ENCODE assay signal across 1 cellular context in genomic region chr12:68481181-68481941, GRCh38.
TF ChIP-seq lines count a peak whose summit lies in the region.

No MANE protein-coding gene starts in this region.

TF ChIP-seq in GM12878, 131 proteins besides CTCF, POLR2A, EP300 and RAD21 (continued from another document and continues in another):
- peak; percentile 43; the same call in 1 of the 2 replicates for TF ChIP-seq ZNF592 (IDR thresholded peaks at IDR 0.05)
- TF ChIP-seq USF1 (IDR thresholded peaks at IDR 0.05; ENCODE audit: borderline replicate concordance, extremely low read length, insufficient read depth, low read depth, low read length) = no peak
- TF ChIP-seq ZZZ3 (IDR thresholded peaks at IDR 0.05; ENCODE audit: control insufficient read depth, insufficient read length, low read depth) = no peak
- peak; percentile 61; the same call in 1 of the 2 replicates for TF ChIP-seq NFIC (IDR thresholded peaks at IDR 0.05; ENCODE audit: low read depth, low read length)
- TF ChIP-seq HCFC1 (IDR thresholded peaks at IDR 0.05; ENCODE audit: low read length) = no peak
- TF ChIP-seq DPF2 (IDR thresholded peaks at IDR 0.05) = 0 out of 2 replicates have a peak, but pooled peaks have one; percentile 65
- TF ChIP-seq E2F4 (IDR thresholded peaks at IDR 0.05; ENCODE audit: low read depth, low read length) = no peak
- no peak for TF ChIP-seq SUZ12 (IDR thresholded peaks at IDR 0.05; ENCODE audit: unreplicated experiment)
- TF ChIP-seq PAX8 (IDR thresholded peaks at IDR 0.05) = 0 out of 2 replicates have a peak, but pooled peaks have one; percentile 64
- TF ChIP-seq CUX1 (IDR thresholded peaks at IDR 0.05; ENCODE audit: insufficient replicate concordance, low read depth, low read length) = peak; percentile 21
- peak; percentile 58 for TF ChIP-seq NR2F1 (conservative IDR thresholded peaks at IDR 0.05)
- 0 out of 2 replicates have a peak, but pooled peaks have one; percentile 31 for TF ChIP-seq ATF2 (IDR thresholded peaks at IDR 0.05; ENCODE audit: low read length)
- no peak for TF ChIP-seq SPI1 (IDR thresholded peaks at IDR 0.05; ENCODE audit: borderline replicate concordance, insufficient read depth, low read depth, low read length)
- TF ChIP-seq EGR1 (IDR thresholded peaks at IDR 0.05; ENCODE audit: borderline replicate concordance in 1 of 2, low read depth in 2 of 2, low read length in 2 of 2) = no peak
- TF ChIP-seq ZNF384 (IDR thresholded peaks at IDR 0.05; ENCODE audit: borderline replicate concordance, low read depth, low read length) = peak; percentile 49
- TF ChIP-seq BHLHE40 (IDR thresholded peaks at IDR 0.05; ENCODE audit: borderline replicate concordance in 1 of 2, low read depth in 2 of 2, low read length in 1 of 2) = peak; percentile 42 to 53; a peak in 3 of 4 replicates
- no peak for TF ChIP-seq SMAD5 (IDR thresholded peaks at IDR 0.05; ENCODE audit: low read depth)
- TF ChIP-seq EZH2 (IDR thresholded peaks at IDR 0.05; ENCODE audit: borderline replicate concordance, control insufficient read depth, low read depth, low read length) = no peak
- no peak for TF ChIP-seq HDAC2 (IDR thresholded peaks at IDR 0.05)
- TF ChIP-seq YY1 (IDR thresholded peaks at IDR 0.05; ENCODE audit: low read depth, low read length) = peak; percentile 85
- TF ChIP-seq PKNOX1 (IDR thresholded peaks at IDR 0.05) = peak; percentile 78
- no peak for TF ChIP-seq SREBF1 (IDR thresholded peaks at IDR 0.05; ENCODE audit: low read length)
- TF ChIP-seq NFXL1 (IDR thresholded peaks at IDR 0.05; ENCODE audit: borderline replicate concordance) = no peak
- TF ChIP-seq YBX1 (IDR thresholded peaks at IDR 0.05) = no peak
- TF ChIP-seq RELA (IDR thresholded peaks at IDR 0.05; ENCODE audit: borderline replicate concordance, partially characterized antibody) = no peak
- no peak for TF ChIP-seq CBX3 (IDR thresholded peaks at IDR 0.05; ENCODE audit: borderline replicate concordance, low read depth)
- peak; percentile 95 for TF ChIP-seq MEF2A (IDR thresholded peaks at IDR 0.05; ENCODE audit: insufficient read depth, low read depth, low read length)
- TF ChIP-seq RBBP5 (conservative IDR thresholded peaks at IDR 0.05) = no peak
- TF ChIP-seq NBN (IDR thresholded peaks at IDR 0.05) = peak; percentile 38; the same call in 1 of the 2 replicates
- peak; percentile 45 for TF ChIP-seq SP1 (IDR thresholded peaks at IDR 0.05; ENCODE audit: low read depth, low read length)
- peak; percentile 57; the same call in 1 of the 2 replicates for TF ChIP-seq FOXM1 (IDR thresholded peaks at IDR 0.05; ENCODE audit: low read depth, low read length)
- TF ChIP-seq TCF12 (IDR thresholded peaks at IDR 0.05; ENCODE audit: low read depth, low read length) = no peak
- TF ChIP-seq IKZF2 (IDR thresholded peaks at IDR 0.05) = peak; percentile 81 to 93
- TF ChIP-seq REST (IDR thresholded peaks at IDR 0.05; ENCODE audit: low read depth, low read length) = no peak
- peak; percentile 92 for TF ChIP-seq ZNF687 (IDR thresholded peaks at IDR 0.05)
- TF ChIP-seq MTA3 (IDR thresholded peaks at IDR 0.05; ENCODE audit: borderline replicate concordance, low read length) = no peak
- TF ChIP-seq IRF4 (IDR thresholded peaks at IDR 0.05; ENCODE audit: low read depth, low read length) = no peak
- TF ChIP-seq POU2F2 (IDR thresholded peaks at IDR 0.05; ENCODE audit: borderline replicate concordance, low read depth, low read length) = peak; percentile 95
